ENCODE assay signal across 33 cellular contexts in genomic region chrX:111129949-111130348, GRCh38. TPM values are rescaled to one million over a fixed set of nuclear protein-coding genes. Genes with fewer than 3 reads are reported as not detected.
"Had no signal": no experiment of that assay in that cellular context is flagged by ENCODE, and none has a peak within 500 bp of the region (broad histone marks: within the 10 kb centered on the region; RNA-seq: fewer than 3 reads in every experiment).

No MANE protein-coding gene starts in this region.

- H3K36me3 Mint-ChIP-seq: activated naive CD4-positive, alpha-beta T cell treated with anti-CD3 and anti-CD28 coated beads, Interleukin-2, amount 50 U/mL, for 72 hours; T-cell had no signal

- H3K4me1 ChIP-seq: ascending aorta had no signal

- H3K4me3 ChIP-seq: ascending aorta, MG63, SK-N-MC had no signal

- H3K9me3 Mint-ChIP-seq: activated B cell treated with CpG ODN at 0.5 μM for 24 hours; activated naive CD4-positive, alpha-beta T cell treated with anti-CD3 and anti-CD28 coated beads, Interleukin-2, amount 50 U/mL, for 72 hours; activated naive CD8-positive, alpha-beta T cell treated with anti-CD3 and anti-CD28 coated beads, Interleukin-2, amount 50 U/mL, for 24 hours; activated T-cell treated with anti-CD3 and anti-CD28 coated beads, Interleukin-2, amount 50 U/mL, for 24 hours; activated T-helper 1 cell treated with anti-CD3 and anti-CD28 coated beads, Interleukin-12 subunit alpha, Interleukin-12 subunit beta, Interleukin-2, Interleukin-4 antibody, amounts not matched to agents 30 ng/mL and 10 ng/mL and 1 ng/mL, durations not matched to agents 14 hours and 24 hours and 36 hours; brain; T-cell had no signal

- H3K27me3 Mint-ChIP-seq: activated B cell treated with CpG ODN at 0.5 μM for 24 hours had no signal

- H3K36me3 ChIP-seq: ascending aorta, MG63 had no signal

- ATAC-seq: activated naive CD8-positive, alpha-beta T cell treated with anti-CD3 and anti-CD28 coated beads, Interleukin-2, amount 50 U/mL, for 24 hours; Panc1; Right ventricle myocardium inferior; T-cell had no signal

- H3K4me3 Mint-ChIP-seq: activated B cell treated with CpG ODN at 0.5 μM for 24 hours; activated naive CD8-positive, alpha-beta T cell treated with anti-CD3 and anti-CD28 coated beads, Interleukin-2, amount 50 U/mL, for 24 hours; activated T-cell treated with anti-CD3 and anti-CD28 coated beads, Interleukin-2, amount 50 U/mL, for 24 hours; activated T-helper 1 cell treated with anti-CD3 and anti-CD28 coated beads, Interleukin-12 subunit alpha, Interleukin-12 subunit beta, Interleukin-2, Interleukin-4 antibody, amounts not matched to agents 30 ng/mL and 10 ng/mL and 1 ng/mL, durations not matched to agents 14 hours and 24 hours and 36 hours; brain; T-cell had no signal

- H3K27ac ChIP-seq: ascending aorta, KMS-11, SK-N-MC had no signal

- H3K27ac Mint-ChIP-seq: activated B cell treated with CpG ODN at 0.5 μM for 24 hours; activated naive CD4-positive, alpha-beta T cell treated with anti-CD3 and anti-CD28 coated beads, Interleukin-2, amount 50 U/mL, for 72 hours; activated naive CD8-positive, alpha-beta T cell treated with anti-CD3 and anti-CD28 coated beads, Interleukin-2, amount 50 U/mL, for 24 hours; activated T-cell treated with anti-CD3 and anti-CD28 coated beads, Interleukin-2, amount 50 U/mL, for 24 hours; activated T-helper 1 cell treated with anti-CD3 and anti-CD28 coated beads, Interleukin-12 subunit alpha, Interleukin-12 subunit beta, Interleukin-2, Interleukin-4 antibody, amounts not matched to agents 30 ng/mL and 10 ng/mL and 1 ng/mL, durations not matched to agents 14 hours and 24 hours and 36 hours; brain; T-cell had no signal

- H3K9me3 ChIP-seq: ascending aorta, MG63 had no signal

- DNase-seq: activated B cell treated with CpG ODN at 0.5 μM for 24 hours; activated CD4-positive, alpha-beta T cell treated with anti-CD3 and anti-CD28 coated beads for 48 hours; activated CD4-positive, alpha-beta T cell treated with anti-CD3 and anti-CD28 coated beads, Interleukin-2, amount 50 U/mL, for 4 hours; activated effector memory CD4-positive, alpha-beta T cell treated with anti-CD3 and anti-CD28 coated beads, Interleukin-2, amount 50 U/mL, for 16 hours; activated naive CD4-positive, alpha-beta T cell treated with Interleukin-2 at 50 U/mL for 16 hours; activated naive CD8-positive, alpha-beta T cell treated with anti-CD3 and anti-CD28 coated beads, Interleukin-2, amount 50 U/mL, for 24 hours; activated T-cell treated with anti-CD3 and anti-CD28 coated beads, Interleukin-2, amount 50 U/mL, for 24 hours; amniotic stem cell; MG63; MV-4-11; NCI-H1092 treated with DMSO at 0.1 percent for 48 hours; NCI-H1417 treated with DMSO at 0.1 percent for 48 hours; NCI-H1694; NCI-H2029; NCI-H2107; NCI-H2171 treated with DMSO at 0.1 percent for 48 hours; NCI-H345; NCI-H510A; NCI-H526 treated with DMSO at 0.1 percent for 48 hours; NK-92 treated with Interleukin-12 subunit alpha and Interleukin-12 subunit beta, amount 100 ng/mL, for 24 hours; OCI-M1; RPMI8226; T-cell; T-helper 2 cell; T1000 had no signal

- H3K4me1 Mint-ChIP-seq: activated B cell treated with CpG ODN at 0.5 μM for 24 hours, brain, T-cell had no signal

- H3K27me3 ChIP-seq: ascending aorta, MG63 had no signal

RNA-seq across cellular contexts. Expression of gene PAK3, which starts 34.0 kb away (rescaled TPM):
- total RNA-seq: activated B cell treated with CpG ODN at 0.5 μM for 24 hours had no signal
